Comparison of ENCODE assay signal across 8 cellular contexts in the genomic region with DNA sequence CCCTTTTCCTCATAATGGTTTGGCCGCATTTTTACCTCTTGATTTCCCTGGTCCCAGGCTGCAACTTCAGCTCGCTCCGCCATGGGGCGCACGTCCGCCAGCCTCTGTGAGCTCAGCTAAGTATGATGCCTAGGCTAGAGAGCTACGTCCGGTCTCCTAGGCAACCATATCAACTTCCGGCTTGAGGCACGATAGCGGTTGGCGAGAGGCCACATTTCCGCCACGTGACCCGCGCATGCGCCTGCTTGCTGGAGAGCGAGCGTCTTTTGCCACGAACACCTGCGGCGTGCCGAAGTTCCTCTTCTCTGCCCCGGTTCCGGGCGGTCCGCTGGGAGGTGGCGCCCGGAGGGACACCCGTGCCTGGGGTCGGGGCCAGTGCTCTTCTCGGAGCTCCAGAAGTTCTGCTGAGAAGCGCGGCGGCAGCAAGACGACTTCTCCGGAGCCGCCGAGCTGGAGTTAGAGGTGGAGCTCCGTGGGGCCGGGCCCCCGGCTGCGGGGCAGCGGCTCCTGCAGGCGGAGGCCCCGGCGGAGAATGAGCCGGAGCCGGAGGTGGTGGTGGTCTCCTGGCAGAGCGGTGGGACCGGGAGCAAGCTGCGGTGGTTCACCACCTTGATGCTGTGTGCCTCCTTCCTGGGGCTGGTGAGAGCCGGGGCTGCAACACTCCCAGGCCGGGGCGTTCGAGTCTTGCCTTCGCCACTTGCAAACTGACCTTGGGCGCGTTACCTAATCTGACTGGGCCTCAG.
DNase-seq lines count a peak whose midpoint lies in the region; ATAC-seq lines count a peak whose summit lies in the region.

No MANE protein-coding gene starts in this region.

- peak overlapping the region; percentile 69 for H3K4me3 ChIP-seq in endocrine pancreas (ENCODE audit: control insufficient read depth, insufficient read depth, low read length)
- peak overlapping the region; percentile 74 for H3K4me3 ChIP-seq in mesendoderm (ENCODE audit: low read length)

- DNase-seq in COR-L47 (lab: John Stamatoyannopoulos, UW): peak; percentile 93
- peak; percentile 96 for DNase-seq in HS-5 (ENCODE audit: low read depth)
- DNase-seq in NK-92 (lab: John Stamatoyannopoulos, UW; ENCODE audit: unreplicated experiment): peak; percentile 96
- peak; percentile 98 for DNase-seq in activated CD8-positive, alpha-beta memory T cell treated with anti-CD3 and anti-CD28 coated beads for 4 hours (ENCODE audit: low read depth in 2 of 2)
- peak; percentile 100 for DNase-seq in mesendoderm
- peak; percentile 99 for DNase-seq in stimulated activated CD8-positive, alpha-beta memory T cell treated with anti-CD3 and anti-CD28 coated beads, Interleukin-15, amount 100 ng/mL, for 1 hour (ENCODE audit: low read depth)

- H3K18ac ChIP-seq in mesendoderm (ENCODE audit: low read length): no peak overlapping the region

- no peak overlapping the region for H3K4ac ChIP-seq in mesendoderm (ENCODE audit: low read depth, low read length)

- H3K9ac ChIP-seq in endocrine pancreas (ENCODE audit: control insufficient read depth, insufficient read depth, low read length): peak overlapping the region; percentile 71
- H3K9ac ChIP-seq in mesendoderm (ENCODE audit: low read length): peak overlapping the region; percentile 81

- no peaks in the 10 kb centered on the region for H3K9me3 ChIP-seq in endocrine pancreas (ENCODE audit: control insufficient read depth, low read length)

- WGBS in mesendoderm (ENCODE audit: extremely low coverage, insufficient coverage, low lambda C conversion rate): no CpG with 5 or more reads among the region's 59 CpGs

- H3K27me3 ChIP-seq in endocrine pancreas (ENCODE audit: control insufficient read depth, insufficient read depth, low read length): no peaks in the 10 kb centered on the region
- no peaks in the 10 kb centered on the region for H3K27me3 ChIP-seq in mesendoderm (ENCODE audit: insufficient read depth, low read length, poor library complexity)

- no peak overlapping the region for H2AK5ac ChIP-seq in mesendoderm (ENCODE audit: low read length)

- no peak overlapping the region for H2BK120ac ChIP-seq in mesendoderm (ENCODE audit: low read depth, low read length)

- H4K8ac ChIP-seq in mesendoderm (ENCODE audit: low read depth, low read length): no peak overlapping the region

- H3K4me2 ChIP-seq in mesendoderm (ENCODE audit: low read length): peak overlapping the region; percentile 74

- peak overlapping the region; percentile 51 for H3K27ac ChIP-seq in mesendoderm (ENCODE audit: low read depth, low read length)

- H3K4me1 ChIP-seq in endocrine pancreas (ENCODE audit: control insufficient read depth, insufficient read depth, low read length) (peaks cover 3% of the 10 kb centered on the region), mesendoderm (ENCODE audit: control insufficient read depth, low read depth, low read length) (no peaks in the 10 kb centered on the region)

- no peaks in the 10 kb centered on the region for H3K36me3 ChIP-seq in endocrine pancreas (ENCODE audit: control insufficient read depth, insufficient read depth, low read length)
- no peaks in the 10 kb centered on the region for H3K36me3 ChIP-seq in mesendoderm (ENCODE audit: control insufficient read depth, insufficient read depth, low read length)

- no peak overlapping the region for H2BK15ac ChIP-seq in mesendoderm (replicated peaks; ENCODE audit: low read depth)

- no peak overlapping the region for H4K5ac ChIP-seq in mesendoderm (ENCODE audit: low read length)

- peak overlapping the region; percentile 86 for H3K56ac ChIP-seq in mesendoderm (ENCODE audit: low read length)

- no peak overlapping the region for H3K23ac ChIP-seq in mesendoderm (ENCODE audit: low read length)

- H2BK5ac ChIP-seq in mesendoderm (ENCODE audit: low read length): no peak overlapping the region

- H3K79me1 ChIP-seq in mesendoderm (ENCODE audit: low read length): peaks cover 5% of the 10 kb centered on the region

- H3K79me2 ChIP-seq in mesendoderm (ENCODE audit: control insufficient read depth, insufficient read depth, low read length): peaks cover 5% of the 10 kb centered on the region

- ATAC-seq in GM19468 (IDR thresholded peaks at IDR 0.05; ENCODE audit: extremely low read depth, unreplicated experiment): peak; percentile 97

Comparison
In these comparisons a context has a peak if more than half of its experiments do, and no peak if none do; other contexts are left out.
1. Peak in every context shown above with its lines: DNase-seq, ATAC-seq, H3K4me3 ChIP-seq and H3K27ac ChIP-seq.